8 cellular contexts compared by ENCODE assay signal in genomic region chr16:70380919-70381603, GRCh38. TPM values are rescaled to one million over a fixed set of nuclear protein-coding genes. Genes with fewer than 3 reads are reported as not detected.
A peak's percentile ranks its signal among the peaks of the same experiment; 100 is the strongest.
DNase-seq lines count a peak whose midpoint lies in the region; ATAC-seq and TF ChIP-seq lines count a peak whose summit lies in the region.

No MANE protein-coding gene starts in this region.

- 1 to 2% (median 1%) methylated on average over 15 to 52 of the region's 52 CpGs; no CpG with 5 or more reads in 1 of the 4 donors for WGBS in adrenal gland, 4 donors
- 2 to 5% methylated on average over 52 of the region's 52 CpGs for WGBS in heart right ventricle, 2 donors

- peak overlapping the region; percentile 57 for H3K4me3 ChIP-seq in GM12865 (ENCODE audit: low read depth, low read length)
- H3K4me3 ChIP-seq in SU-DHL-6 (ENCODE audit: insufficient read depth, low read length, poor library complexity, severe bottlenecking): peak overlapping the region; percentile 70
- H3K4me3 ChIP-seq in adrenal gland: peak overlapping the region in 3 of 4 donors; percentile 31 to 71 (median 58)
- peak overlapping the region; percentile 56 to 85 (median 66) for H3K4me3 ChIP-seq in heart right ventricle
- H3K4me3 ChIP-seq in upper lobe of right lung: peak overlapping the region; percentile 76

- peak overlapping the region; percentile 86 for H3K9ac ChIP-seq in SU-DHL-6 (ENCODE audit: low read length)

- intact Hi-C loops in adrenal gland (cut with DNase I) (loop anchor here in 1 of 2 donors (5.0 kb wide), 1 partner anchor 56 kb away; the partner anchor contains the start of gene ST3GAL2), heart right ventricle (cut with DNase I) (loop anchor here in 8 of 10 donors (1.0 to 10.0 kb wide), 9 partner anchors 46 to 144 kb away; partner anchors contain the start of genes ST3GAL2 (in 4 of the 8), FCSK (in 3 of the 8), COG4 (in 2 of the 8) and SF3B3 (in 2 of the 8)), posterior cingulate gyrus (cut with DNase I) (loop anchor here (2.0 to 5.0 kb wide), 3 partner anchors 58 to 146 kb away; partner anchors contain the start of gene ST3GAL2), upper lobe of right lung (cut with DNase I) (loop anchor here (10.0 kb wide), 1 partner anchor 54 kb away; the partner anchor contains the start of gene ST3GAL2)

- peaks cover 24% of the 10 kb centered on the region for H3K79me2 ChIP-seq in SU-DHL-6 (ENCODE audit: insufficient read depth, low read length)

- H3K9me3 ChIP-seq in SU-DHL-6 (ENCODE audit: insufficient read depth, low read length) (no peaks in the 10 kb centered on the region), adrenal gland (replicated peaks in 1 of 3) (no peaks in the 10 kb centered on the region), heart right ventricle (no peaks in the 10 kb centered on the region), upper lobe of right lung (no peaks in the 10 kb centered on the region)

- DNase-seq in GM12865 (ENCODE audit: low read depth) (peak; percentile 99), NCI-H128 (lab: John Stamatoyannopoulos, UW; ENCODE audit: unreplicated experiment) (peak; percentile 80), adrenal gland (peak; percentile 95 to 99 (median 98)), heart right ventricle (peak; percentile 96 to 97), posterior cingulate gyrus (peak; percentile 97 to 100 (median 98)), upper lobe of right lung (peak; percentile 98)

- H3K27me3 ChIP-seq in SU-DHL-6 (ENCODE audit: low read length) (no peaks in the 10 kb centered on the region), adrenal gland (no peaks in the 10 kb centered on the region), heart right ventricle (no peaks in the 10 kb centered on the region), upper lobe of right lung (no peaks in the 10 kb centered on the region)

- H3K4me2 ChIP-seq in SU-DHL-6 (ENCODE audit: low read depth, low read length, poor library complexity, severe bottlenecking): peak overlapping the region; percentile 98

- peak overlapping the region; percentile 25 for H2AFZ ChIP-seq in SU-DHL-6 (ENCODE audit: low read depth, low read length, severe bottlenecking)

- ATAC-seq in HG02642 (IDR thresholded peaks at IDR 0.05; ENCODE audit: poor library complexity, unreplicated experiment): peak; percentile 93
- ATAC-seq in heart right ventricle: peak; percentile 94 to 98 (median 96)
- peak; percentile 97 for ATAC-seq in upper lobe of right lung

- H3F3A ChIP-seq in SU-DHL-6 (ENCODE audit: insufficient read depth): peaks cover 34% of the 10 kb centered on the region

- H3K36me3 ChIP-seq in SU-DHL-6 (ENCODE audit: low read length) (no peaks in the 10 kb centered on the region; the same call in 1 of the 2 replicates), adrenal gland (replicated peaks in 1 of 2) (peaks cover 0 to 9% of the 10 kb centered on the region in 2 donors), heart right ventricle (peaks cover 0 to 58% (median 5%) of the 10 kb centered on the region in 9 donors), upper lobe of right lung (peaks cover 5% of the 10 kb centered on the region)

- H3K27ac ChIP-seq in SU-DHL-6 (ENCODE audit: low read depth, low read length): peak overlapping the region; percentile 87
- H3K27ac ChIP-seq in adrenal gland: peak overlapping the region in 4 of 5 donors; percentile 39 to 84 (median 64)
- H3K27ac ChIP-seq in heart right ventricle: peak overlapping the region; percentile 16 to 91 (median 86)
- peak overlapping the region; percentile 90 for H3K27ac ChIP-seq in upper lobe of right lung

- no peaks in the 10 kb centered on the region for H4K20me1 ChIP-seq in SU-DHL-6 (ENCODE audit: low read depth, low read length)

- H3K4me1 ChIP-seq in adrenal gland (replicated peaks in 1 of 2) (peaks cover 8 to 18% of the 10 kb centered on the region in 2 donors), heart right ventricle (peaks cover 0 to 26% (median 18%) of the 10 kb centered on the region in 9 donors), upper lobe of right lung (peaks cover 18% of the 10 kb centered on the region)

- H3K9me2 ChIP-seq in SU-DHL-6 (replicated peaks; ENCODE audit: insufficient read depth, low read length): no peaks in the 10 kb centered on the region

- peak in 1 of 2 donors; percentile 78 for TF ChIP-seq POLR2A in adrenal gland (IDR thresholded peaks at IDR 0.05)

- TF ChIP-seq CTCF in GM12865 (IDR thresholded peaks at IDR 0.05; ENCODE audit: insufficient read depth, low read depth, low read length, missing control alignments): peak; percentile 29
- TF ChIP-seq CTCF in SU-DHL-6 (IDR thresholded peaks at IDR 0.05; ENCODE audit: insufficient read depth, low read length, poor library complexity, severe bottlenecking): no peak
- TF ChIP-seq CTCF in adrenal gland (IDR thresholded peaks at IDR 0.05): peak in 2 of 6 experiments; percentile 17 to 28
- peak in 6 of 9 donors; percentile 31 to 60 (median 46) for TF ChIP-seq CTCF in heart right ventricle (IDR thresholded peaks at IDR 0.05)
- peak; percentile 32 for TF ChIP-seq CTCF in upper lobe of right lung (IDR thresholded peaks at IDR 0.05)

RNA-seq across cellular contexts. Expression of gene DDX19A, which starts 34.4 kb away (rescaled TPM):
- 10 to 100 TPM; 31.1 to 64.8 (median 42.3) TPM for total RNA-seq in adrenal gland
- 10 to 100 TPM; 14.6 to 55.5 (median 14.9) TPM for polyA plus RNA-seq in adrenal gland
- total RNA-seq in heart right ventricle: 10 to 100 TPM; 22.9 to 31.3 (median 26.0) TPM
- polyA plus RNA-seq in heart right ventricle: 10 to 100 TPM; 12.8 to 21.5 TPM
- total RNA-seq in upper lobe of right lung: 33.0 TPM

RNA-seq across cellular contexts. Expression of gene ST3GAL2, which starts 57.8 kb away (rescaled TPM):
- 10 to 100 TPM; 18.0 to 30.8 (median 27.6) TPM for total RNA-seq in adrenal gland
- polyA plus RNA-seq in adrenal gland: 10 to 100 TPM in 1 of 3 donors, 1 to 10 TPM in 2; 5.3 to 12.3 (median 8.0) TPM
- total RNA-seq in heart right ventricle: 10 to 100 TPM; 15.1 to 37.1 (median 20.9) TPM
- polyA plus RNA-seq in heart right ventricle: 10 to 100 TPM in 1 of 2 donors, 1 to 10 TPM in 1; 8.0 to 10.8 TPM
- total RNA-seq in upper lobe of right lung: 30.9 TPM

Comparison
In these comparisons a context has a peak if more than half of its experiments do, and no peak if none do; other contexts are left out.
1. Peak in every context shown above with its lines: DNase-seq, ATAC-seq, H3K4me3 ChIP-seq and H3K27ac ChIP-seq.